Comparison of ENCODE assay signal across 11 cellular contexts in the genomic region with DNA sequence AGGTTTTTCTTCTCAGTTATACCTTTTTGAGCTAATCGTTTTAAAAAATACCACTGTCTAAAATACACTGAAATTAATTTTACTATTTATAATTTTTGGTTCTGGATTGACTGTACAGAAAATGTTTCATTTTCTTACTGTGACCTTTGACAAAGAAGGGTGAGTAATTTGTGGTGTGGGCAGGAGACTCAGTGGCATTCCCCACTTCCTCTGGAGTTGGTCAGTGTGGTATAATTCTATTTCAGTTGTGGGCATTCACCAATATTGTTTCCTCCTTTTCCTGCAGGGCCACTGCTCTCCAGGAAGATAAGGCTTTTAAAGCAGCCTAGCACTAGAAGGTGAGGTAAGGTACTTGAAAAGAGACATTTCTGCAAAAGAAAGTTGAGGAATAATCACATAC. TPM values are rescaled to one million over a fixed set of nuclear protein-coding genes. Genes with fewer than 3 reads are reported as not detected.
DNase-seq lines count a peak whose midpoint lies in the region; ATAC-seq and TF ChIP-seq lines count a peak whose summit lies in the region.
"Had no signal": no experiment of that assay in that cellular context is flagged by ENCODE, and none has a peak within 500 bp of the region (broad histone marks: within the 10 kb centered on the region; RNA-seq: fewer than 3 reads in every experiment).

No MANE protein-coding gene starts in this region.

- H3K79me2 ChIP-seq in Loucy (ENCODE audit: insufficient read depth, low read length), result peaks cover 8% of the 10 kb centered on the region; the same call in 1 of the 2 replicates

- WGBS in psoas muscle, 3 donors, result 33 to 56% (median 33%) methylated on average over 1 of the region's 1 CpG

- peaks cover 13% of the 10 kb centered on the region for H3K36me3 Mint-ChIP-seq in activated CD4-positive, alpha-beta T cell treated with anti-CD3 and anti-CD28 coated beads for 36 hours (ENCODE audit: low read depth)
- peaks cover 5 to 11% of the 10 kb centered on the region in 2 donors for H3K36me3 Mint-ChIP-seq in activated T-cell treated with anti-CD3 and anti-CD28 coated beads, Interleukin-2, amount 50 U/mL, for 72 hours (ENCODE audit: insufficient read depth in 2 of 2)

- ATAC-seq in activated CD4-positive, alpha-beta T cell treated with anti-CD3 and anti-CD28 coated beads for 36 hours, result peak; percentile 55
- ATAC-seq in activated T-cell treated with anti-CD3 and anti-CD28 coated beads, Interleukin-2, amount 50 U/mL, for 72 hours (replicated peaks in 1 of 2), result peak; percentile 71 to 86
- no peak for ATAC-seq in psoas muscle
- ATAC-seq: A549 had no signal

- peak overlapping the region; percentile 52 for H3K4me2 ChIP-seq in Loucy (ENCODE audit: low read depth, low read length, poor library complexity, severe bottlenecking)
- H3K4me2 ChIP-seq: A549 had no signal

- H3K4me3 ChIP-seq in Loucy (ENCODE audit: low read length, poor library complexity, severe bottlenecking), result no peak overlapping the region
- H3K4me3 ChIP-seq in psoas muscle, result no peak overlapping the region
- no peak overlapping the region for H3K4me3 ChIP-seq in effector memory CD4-positive, alpha-beta T cell (ENCODE audit: insufficient read depth, low read depth, low read length, poor library complexity, severe bottlenecking)
- H3K4me3 ChIP-seq: A549 had no signal

- H3K9me3 ChIP-seq in Loucy (ENCODE audit: insufficient read depth, low read depth, low read length), result no peaks in the 10 kb centered on the region
- H3K9me3 ChIP-seq in psoas muscle, result no peaks in the 10 kb centered on the region
- no peaks in the 10 kb centered on the region for H3K9me3 ChIP-seq in effector memory CD4-positive, alpha-beta T cell (ENCODE audit: control insufficient read depth, low read length)
- H3K9me3 ChIP-seq: A549 had no signal

- H3K27ac ChIP-seq in psoas muscle, result peak overlapping the region; percentile 19
- H3K27ac ChIP-seq in effector memory CD4-positive, alpha-beta T cell (ENCODE audit: insufficient read depth, low read length, poor library complexity, severe bottlenecking), result no peak overlapping the region
- H3K27ac ChIP-seq: A549 had no signal

- CTCF ChIA-PET in activated CD4-positive, alpha-beta T cell treated with anti-CD3 and anti-CD28 coated beads for 36 hours (lab: Charles Lee), result interaction anchor here (0.8 to 1.3 kb wide), 3 partner anchors 22 to 63 kb away, joined by 3 read pairs; no protein-coding TSS in a partner anchor

- POLR2A ChIA-PET in activated CD4-positive, alpha-beta T cell treated with anti-CD3 and anti-CD28 coated beads for 36 hours (lab: Charles Lee), result no interaction called here

- H3K27ac Mint-ChIP-seq in activated CD4-positive, alpha-beta T cell treated with anti-CD3 and anti-CD28 coated beads for 36 hours, result no peak overlapping the region
- H3K27ac Mint-ChIP-seq in activated T-cell treated with anti-CD3 and anti-CD28 coated beads, Interleukin-2, amount 50 U/mL, for 72 hours, result no peak overlapping the region
- H3K27ac Mint-ChIP-seq: H9 had no signal

- no peaks in the 10 kb centered on the region for H3K36me3 ChIP-seq in Loucy (ENCODE audit: insufficient read depth, low read length)
- peaks cover 2 to 31% of the 10 kb centered on the region in 2 donors for H3K36me3 ChIP-seq in psoas muscle (ENCODE audit: insufficient read depth in 1 of 2, low read depth in 1 of 2)
- peaks cover 5% of the 10 kb centered on the region for H3K36me3 ChIP-seq in effector memory CD4-positive, alpha-beta T cell (ENCODE audit: control insufficient read depth, insufficient read depth, low read length)

- H3K27me3 ChIP-seq in Loucy (ENCODE audit: insufficient read depth, low read length, poor library complexity, severe bottlenecking) (no peaks in the 10 kb centered on the region), psoas muscle (ENCODE audit: insufficient read depth in 3 of 3, low read length in 2 of 3) (no peaks in the 10 kb centered on the region)
- no peaks in the 10 kb centered on the region for H3K27me3 ChIP-seq in effector memory CD4-positive, alpha-beta T cell (replicated peaks; ENCODE audit: control insufficient read depth, insufficient read depth, low read length, poor library complexity, severe bottlenecking)

- H3K27me3 Mint-ChIP-seq in activated CD4-positive, alpha-beta T cell treated with anti-CD3 and anti-CD28 coated beads for 36 hours, result no peaks in the 10 kb centered on the region
- H3K27me3 Mint-ChIP-seq in activated T-cell treated with anti-CD3 and anti-CD28 coated beads, Interleukin-2, amount 50 U/mL, for 72 hours (ENCODE audit: low read depth), result no peaks in the 10 kb centered on the region

- no peaks in the 10 kb centered on the region for H3K9me3 Mint-ChIP-seq in activated CD4-positive, alpha-beta T cell treated with anti-CD3 and anti-CD28 coated beads for 36 hours (ENCODE audit: low read depth)
- H3K9me3 Mint-ChIP-seq in activated T-cell treated with anti-CD3 and anti-CD28 coated beads, Interleukin-2, amount 50 U/mL, for 72 hours, result no peaks in the 10 kb centered on the region
- H3K9me3 Mint-ChIP-seq: H9 had no signal

- intact Hi-C loops in activated CD4-positive, alpha-beta T cell treated with anti-CD3 and anti-CD28 coated beads for 36 hours (cut with DNase I, micrococcal nuclease), result no loop called here
- intact Hi-C loops in psoas muscle (cut with DNase I), result no loop called here

- DNase-seq in activated CD4-positive, alpha-beta T cell treated with anti-CD3 and anti-CD28 coated beads for 36 hours, result peak; percentile 25
- DNase-seq in activated CD4-positive, alpha-beta T cell treated with anti-CD3 and anti-CD28 coated beads, Interleukin-2, amount 50 U/mL, for 1 hour, result no peak
- peak; percentile 37 to 46 for DNase-seq in activated T-cell treated with anti-CD3 and anti-CD28 coated beads, Interleukin-2, amount 50 U/mL, for 72 hours
- DNase-seq in psoas muscle (no peak), NCI-H82 treated with DMSO at 0.1 percent for 48 hours (lab: John Stamatoyannopoulos, UW; ENCODE audit: unreplicated experiment) (no peak)
- no peak for DNase-seq in effector memory CD4-positive, alpha-beta T cell
- no peak for DNase-seq in activated effector memory CD4-positive, alpha-beta T cell treated with anti-CD3 and anti-CD28 coated beads, Interleukin-2, amount 50 U/mL, for 16 hours
- DNase-seq: H9; NK-92 treated with Interleukin-12 subunit alpha and Interleukin-12 subunit beta, amount 100 ng/mL, for 24 hours had no signal

- no peak overlapping the region for H3K9ac ChIP-seq in Loucy (ENCODE audit: low read depth, low read length, poor library complexity, severe bottlenecking)

- no peaks in the 10 kb centered on the region for H3K9me2 ChIP-seq in Loucy (replicated peaks; ENCODE audit: low read depth, low read length)

- no peak overlapping the region for H3K4me3 Mint-ChIP-seq in activated CD4-positive, alpha-beta T cell treated with anti-CD3 and anti-CD28 coated beads for 36 hours
- H3K4me3 Mint-ChIP-seq in activated T-cell treated with anti-CD3 and anti-CD28 coated beads, Interleukin-2, amount 50 U/mL, for 72 hours, result no peak overlapping the region
- H3K4me3 Mint-ChIP-seq: H9 had no signal

- peaks cover 42% of the 10 kb centered on the region for H4K20me1 ChIP-seq in Loucy (ENCODE audit: insufficient read depth, low read length, poor library complexity, severe bottlenecking)

- TF ChIP-seq CTCF in Loucy (conservative IDR thresholded peaks at IDR 0.05; ENCODE audit: low read length) (no peak), psoas muscle (IDR thresholded peaks at IDR 0.05) (no peak)

- no peak overlapping the region for H2AFZ ChIP-seq in Loucy (ENCODE audit: low read length)

- peaks cover 21% of the 10 kb centered on the region for H3K4me1 Mint-ChIP-seq in activated CD4-positive, alpha-beta T cell treated with anti-CD3 and anti-CD28 coated beads for 36 hours
- H3K4me1 Mint-ChIP-seq in activated T-cell treated with anti-CD3 and anti-CD28 coated beads, Interleukin-2, amount 50 U/mL, for 72 hours (ENCODE audit: low read depth), result peaks cover 29% of the 10 kb centered on the region

- H3K4me1 ChIP-seq in Loucy (ENCODE audit: insufficient read depth, low read length, poor library complexity, severe bottlenecking) (peaks cover 12% of the 10 kb centered on the region), psoas muscle (peaks cover 15% of the 10 kb centered on the region)
- peaks cover 7% of the 10 kb centered on the region for H3K4me1 ChIP-seq in effector memory CD4-positive, alpha-beta T cell (ENCODE audit: control insufficient read depth, insufficient read depth, low read length, poor library complexity, severe bottlenecking)

- H3F3A ChIP-seq in Loucy (ENCODE audit: low read depth), result 0 out of 2 replicates have a peak, but pooled peaks cover 5% of the 10 kb centered on the region

RNA-seq across cellular contexts. Expression of gene DAG1, which starts 6.5 kb away (rescaled TPM):
- total RNA-seq in activated CD4-positive, alpha-beta T cell treated with anti-CD3 and anti-CD28 coated beads for 36 hours, result 1 to 10 TPM; 9.0 to 9.2 TPM
- total RNA-seq in activated T-cell treated with anti-CD3 and anti-CD28 coated beads, Interleukin-2, amount 50 U/mL, for 72 hours, result 10 to 100 TPM in 1 of 2 donors, 1 to 10 TPM in 1; 9.1 to 10.3 TPM
- 100 to 1,000 TPM in 3 of 4 donors, 10 to 100 TPM in 1; 67.6 to 159 (median 139) TPM for total RNA-seq in psoas muscle
- 10 to 100 TPM; 35.1 to 73.2 (median 42.1) TPM for polyA plus RNA-seq in psoas muscle

RNA-seq across cellular contexts. Expression of gene NICN1, which starts 47.4 kb away (rescaled TPM):
- total RNA-seq in activated CD4-positive, alpha-beta T cell treated with anti-CD3 and anti-CD28 coated beads for 36 hours, result 10 to 100 TPM in 1 of 2 experiments, 1 to 10 TPM in 1; 9.5 to 12.6 TPM
- total RNA-seq in activated T-cell treated with anti-CD3 and anti-CD28 coated beads, Interleukin-2, amount 50 U/mL, for 72 hours, result 10 to 100 TPM; 15.3 to 18.4 TPM
- total RNA-seq in psoas muscle, result 10 to 100 TPM in 1 of 4 donors, 1 to 10 TPM in 3; 4.6 to 12.3 (median 7.4) TPM
- polyA plus RNA-seq in psoas muscle, result 10 to 100 TPM in 2 of 3 donors, 1 to 10 TPM in 1; 4.0 to 11.2 (median 10.2) TPM

RNA-seq across cellular contexts. Expression of gene AMT, which starts 54.3 kb away (rescaled TPM):
- total RNA-seq in activated CD4-positive, alpha-beta T cell treated with anti-CD3 and anti-CD28 coated beads for 36 hours, result 1 to 10 TPM; 3.6 to 4.1 TPM
- total RNA-seq in activated T-cell treated with anti-CD3 and anti-CD28 coated beads, Interleukin-2, amount 50 U/mL, for 72 hours, result 1 to 10 TPM; 7.4 to 7.5 TPM
- 1 to 10 TPM; 1.7 to 5.3 (median 2.4) TPM for total RNA-seq in psoas muscle
- 1 to 10 TPM in 2 of 3 donors, under 1 TPM in 1; 0.80 to 1.0 (median 1.0) TPM for polyA plus RNA-seq in psoas muscle

Comparison
In these comparisons a context has a peak if more than half of its experiments do, and no peak if none do; other contexts are left out.
1. DNase-seq: peak in activated CD4-positive, alpha-beta T cell treated with anti-CD3 and anti-CD28 coated beads for 36 hours (single experiment) and activated T-cell treated with anti-CD3 and anti-CD28 coated beads, Interleukin-2, amount 50 U/mL, for 72 hours (2 of 2); none in activated CD4-positive, alpha-beta T cell treated with anti-CD3 and anti-CD28 coated beads, Interleukin-2, amount 50 U/mL, for 1 hour (single experiment), psoas muscle (0 of 2), effector memory CD4-positive, alpha-beta T cell (0 of 3), activated effector memory CD4-positive, alpha-beta T cell treated with anti-CD3 and anti-CD28 coated beads, Interleukin-2, amount 50 U/mL, for 16 hours (single experiment) and NCI-H82 treated with DMSO at 0.1 percent for 48 hours (single experiment).
2. ATAC-seq: peak in activated CD4-positive, alpha-beta T cell treated with anti-CD3 and anti-CD28 coated beads for 36 hours (single experiment) and activated T-cell treated with anti-CD3 and anti-CD28 coated beads, Interleukin-2, amount 50 U/mL, for 72 hours (2 of 2); none in psoas muscle (0 of 4).
3. RNA of gene DAG1, which starts 6.5 kb away (total RNA-seq): 67.6 to 159 TPM in psoas muscle; 9.1 to 10.3 TPM in activated T-cell treated with anti-CD3 and anti-CD28 coated beads, Interleukin-2, amount 50 U/mL, for 72 hours and 9.0 to 9.2 TPM in activated CD4-positive, alpha-beta T cell treated with anti-CD3 and anti-CD28 coated beads for 36 hours; every median in the first group is over 4 times any median in the second.